Comparison of ENCODE assay signal across 8 cellular contexts in the genomic region with DNA sequence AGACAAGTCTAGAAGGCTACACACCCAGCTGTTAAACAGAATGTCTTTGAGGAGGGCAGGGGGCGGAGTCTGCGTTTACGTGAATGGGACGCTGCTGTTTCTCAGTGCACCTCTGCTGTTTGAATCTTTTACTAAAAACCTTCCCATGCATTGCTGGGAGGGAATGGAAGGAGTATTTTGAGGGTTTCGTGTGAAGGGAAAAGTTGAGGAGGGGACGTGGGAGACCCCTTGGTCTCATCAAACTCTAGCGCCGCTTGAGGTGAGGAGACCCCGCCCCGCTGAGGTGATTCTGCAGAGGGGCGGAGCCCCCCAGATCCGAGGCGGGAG.
A peak's percentile ranks its signal among the peaks of the same experiment; 100 is the strongest.
DNase-seq lines count a peak whose midpoint lies in the region; ATAC-seq lines count a peak whose summit lies in the region.

No MANE protein-coding gene starts in this region.

- no peaks in the 10 kb centered on the region for H3K9me3 Mint-ChIP-seq in activated naive CD8-positive, alpha-beta T cell (ENCODE audit: low read depth)

- no peaks in the 10 kb centered on the region for H3K27me3 Mint-ChIP-seq in activated naive CD8-positive, alpha-beta T cell

- H3K36me3 ChIP-seq in iPS-15b (ENCODE audit: control insufficient read depth, insufficient read depth, low read length): peaks cover 7% of the 10 kb centered on the region

- peaks cover 8% of the 10 kb centered on the region for H3K4me1 ChIP-seq in iPS-15b (ENCODE audit: control insufficient read depth, insufficient read depth, low read length)

- ATAC-seq in HG02642 (IDR thresholded peaks at IDR 0.05; ENCODE audit: poor library complexity, unreplicated experiment): peak; percentile 74

- peak overlapping the region; percentile 78 for H3K9ac ChIP-seq in iPS-15b (ENCODE audit: low read depth, low read length)

- peaks cover 40% of the 10 kb centered on the region for H3K4me1 Mint-ChIP-seq in activated naive CD8-positive, alpha-beta T cell (ENCODE audit: low read depth)

- peak overlapping the region; percentile 83 for H3K4me3 ChIP-seq in iPS-15b (ENCODE audit: low read depth, low read length)

- H3K27me3 ChIP-seq in iPS-15b (ENCODE audit: control insufficient read depth, insufficient read depth, low read length): no peaks in the 10 kb centered on the region

- H3K9me3 ChIP-seq in iPS-15b (ENCODE audit: control insufficient read depth, insufficient read depth, low read length): no peaks in the 10 kb centered on the region

- H3K4me3 Mint-ChIP-seq in activated naive CD8-positive, alpha-beta T cell: peak overlapping the region; percentile 98

- peak; percentile 49 to 64 for DNase-seq in activated CD4-positive, alpha-beta T cell treated with anti-CD3 and anti-CD28 coated beads for 24 hours (ENCODE audit: low read depth in 2 of 2)
- no peak for DNase-seq in activated CD4-positive, alpha-beta T cell treated with anti-CD3 and anti-CD28 coated beads for 1 hour
- DNase-seq in NCI-H2029 (lab: John Stamatoyannopoulos, UW) (peak; percentile 54), DMS153 treated with DMSO at 0.1 percent for 48 hours (lab: John Stamatoyannopoulos, UW; ENCODE audit: unreplicated experiment) (no peak)
- peak in 5 of 6 experiments; percentile 53 to 97 (median 87) for DNase-seq in stimulated activated naive CD4-positive, alpha-beta T cell (lab: John Stamatoyannopoulos, UW)

- peak overlapping the region; percentile 99 for H3K27ac Mint-ChIP-seq in activated naive CD8-positive, alpha-beta T cell

- no peaks in the 10 kb centered on the region for H3K36me3 Mint-ChIP-seq in activated naive CD8-positive, alpha-beta T cell

Comparison
In these comparisons a context has a peak if more than half of its experiments do, and no peak if none do; other contexts are left out.
1. DNase-seq: peak in activated CD4-positive, alpha-beta T cell treated with anti-CD3 and anti-CD28 coated beads for 24 hours (2 of 2), NCI-H2029 (single experiment) and stimulated activated naive CD4-positive, alpha-beta T cell (5 of 6); none in activated CD4-positive, alpha-beta T cell treated with anti-CD3 and anti-CD28 coated beads for 1 hour (single experiment) and DMS153 treated with DMSO at 0.1 percent for 48 hours (single experiment).